Comparison of ENCODE assay signal across 1 cellular context in the genomic region with DNA sequence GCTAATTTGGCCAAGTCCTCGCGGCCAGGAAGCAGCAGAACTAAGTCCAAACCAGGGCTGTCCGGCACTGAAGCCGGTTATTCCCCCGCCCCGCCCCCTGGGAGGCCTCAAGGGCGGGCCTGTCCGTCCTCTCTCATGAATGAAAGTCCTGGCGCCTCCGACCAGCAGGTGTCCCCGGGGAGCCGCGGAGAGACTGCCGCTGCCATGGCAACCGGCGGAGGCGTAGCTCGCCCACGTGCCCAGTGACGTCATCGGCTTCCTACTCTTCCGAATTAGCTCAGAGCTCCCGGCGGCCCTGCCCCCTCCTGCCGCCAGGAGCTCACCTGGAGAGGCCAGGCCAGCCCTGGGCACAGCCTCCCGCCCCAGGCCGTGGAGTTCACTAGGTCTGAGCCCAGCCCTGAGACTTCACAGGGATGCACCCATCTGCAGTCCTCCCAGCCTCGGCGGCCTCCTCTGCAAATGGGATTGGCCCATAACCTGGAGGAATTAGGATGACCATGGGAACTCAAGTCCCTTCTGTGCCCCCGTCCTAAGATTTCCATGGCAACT.
TF ChIP-seq lines count a peak whose summit lies in the region.

No MANE protein-coding gene starts in this region.

TF ChIP-seq in A549, 52 proteins besides CTCF, POLR2A, EP300 and RAD21 (continued from another document):
- TF ChIP-seq, protein P1, sequence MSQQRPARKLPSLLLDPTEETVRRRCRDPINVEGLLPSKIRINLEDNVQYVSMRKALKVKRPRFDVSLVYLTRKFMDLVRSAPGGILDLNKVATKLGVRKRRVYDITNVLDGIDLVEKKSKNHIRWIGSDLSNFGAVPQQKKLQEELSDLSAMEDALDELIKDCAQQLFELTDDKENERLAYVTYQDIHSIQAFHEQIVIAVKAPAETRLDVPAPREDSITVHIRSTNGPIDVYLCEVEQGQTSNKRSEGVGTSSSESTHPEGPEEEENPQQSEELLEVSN (IDR thresholded peaks at IDR 0.05; ENCODE audit: borderline replicate concordance, low read depth) = 0 out of 2 replicates have a peak, but pooled peaks have one; percentile 30
